Comparison of ENCODE assay signal across 8 cellular contexts in genomic region chr19:16542894-16543498, GRCh38. TPM values are rescaled to one million over a fixed set of nuclear protein-coding genes. Genes with fewer than 3 reads are reported as not detected.
DNase-seq lines count a peak whose midpoint lies in the region; ATAC-seq and TF ChIP-seq lines count a peak whose summit lies in the region.

No MANE protein-coding gene starts in this region.

- POLR2A ChIA-PET in naive thymus-derived CD4-positive, alpha-beta T cell (lab: Charles Lee): interaction anchor here (0.9 to 3.8 kb wide), 9 partner anchors 18 to 86 kb away, joined by 3 to 27 read pairs (median 6); partner anchors contain the start of genes MED26 and SLC35E1

- H3K9me3 ChIP-seq in OCI-LY3 (ENCODE audit: insufficient read depth, low read length): no peaks in the 10 kb centered on the region
- no peaks in the 10 kb centered on the region for H3K9me3 ChIP-seq in naive thymus-derived CD4-positive, alpha-beta T cell (ENCODE audit: control insufficient read depth in 2 of 3, low read length in 3 of 3)

- DNase-seq in ELF-1 (ENCODE audit: low read depth, low spot score): peak; percentile 11
- DNase-seq in dermis blood vessel endothelial cell: peak; percentile 13
- DNase-seq in naive thymus-derived CD4-positive, alpha-beta T cell: no peak
- no peak for DNase-seq in NCI-H2227 (lab: John Stamatoyannopoulos, UW; ENCODE audit: unreplicated experiment)
- no peak for DNase-seq in middle frontal gyrus (ENCODE audit: extremely low spot score, low spot score)

- no peaks in the 10 kb centered on the region for H3K27me3 ChIP-seq in OCI-LY3 (ENCODE audit: low read depth, low read length)
- H3K27me3 ChIP-seq in naive thymus-derived CD4-positive, alpha-beta T cell (ENCODE audit: control insufficient read depth in 2 of 2, insufficient read depth in 2 of 2, low read length in 2 of 2): no peaks in the 10 kb centered on the region

- H3K36me3 ChIP-seq in OCI-LY3 (replicated peaks; ENCODE audit: low read depth, low read length): peaks cover 28% of the 10 kb centered on the region
- H3K36me3 ChIP-seq in naive thymus-derived CD4-positive, alpha-beta T cell (ENCODE audit: control insufficient read depth in 2 of 3, insufficient read depth in 3 of 3, low read length in 3 of 3): peaks cover 0 to 22% (median 0%) of the 10 kb centered on the region in 3 experiments

- H3K9me3 Mint-ChIP-seq in naive thymus-derived CD4-positive, alpha-beta T cell: no peaks in the 10 kb centered on the region

- H3K27ac Mint-ChIP-seq in naive thymus-derived CD4-positive, alpha-beta T cell: peak overlapping the region; percentile 81 to 97 (median 93)

- CTCF ChIA-PET in naive thymus-derived CD4-positive, alpha-beta T cell (lab: Charles Lee): interaction anchor here (0.6 to 0.9 kb wide), 2 partner anchors 20 to 116 kb away, joined by 3 to 5 read pairs; no protein-coding TSS in a partner anchor

- TF ChIP-seq CTCF in OCI-LY3 (IDR thresholded peaks at IDR 0.05; ENCODE audit: low read depth, low read length): no peak

- peak overlapping the region; percentile 95 for H3K4me2 ChIP-seq in OCI-LY3 (ENCODE audit: low read length)

- H3K4me1 ChIP-seq in OCI-LY3 (ENCODE audit: low read length): peaks cover 16% of the 10 kb centered on the region
- H3K4me1 ChIP-seq in naive thymus-derived CD4-positive, alpha-beta T cell (ENCODE audit: control insufficient read depth in 2 of 2, insufficient read depth in 2 of 2, low read length in 2 of 2): peaks cover 25 to 39% of the 10 kb centered on the region in 2 donors

- intact Hi-C loops in naive thymus-derived CD4-positive, alpha-beta T cell (cut with micrococcal nuclease): loop anchor here (1.0 to 5.0 kb wide), 10 partner anchors 23 to 684 kb away; partner anchors contain the start of genes C19orf44 (in 2 of the 2), CALR3 (in 2 of the 2), MED26 (in 2 of the 2) and SLC35E1 (in 2 of the 2)

- H3K4me3 ChIP-seq in OCI-LY3 (ENCODE audit: low read length): peak overlapping the region; percentile 96
- peak overlapping the region; percentile 90 for H3K4me3 ChIP-seq in naive thymus-derived CD4-positive, alpha-beta T cell (ENCODE audit: low read length)

- H3K9ac ChIP-seq in OCI-LY3 (ENCODE audit: low read length): peak overlapping the region; percentile 84

- ATAC-seq in naive thymus-derived CD4-positive, alpha-beta T cell: no peak
- ATAC-seq in HG03342 (IDR thresholded peaks at IDR 0.05; ENCODE audit: unreplicated experiment) (no peak), GM21825 (IDR thresholded peaks at IDR 0.05; ENCODE audit: unreplicated experiment) (no peak)

- H3K27me3 Mint-ChIP-seq in naive thymus-derived CD4-positive, alpha-beta T cell: no peaks in the 10 kb centered on the region

- H3K79me2 ChIP-seq in OCI-LY3 (ENCODE audit: low read length): peaks cover 68% of the 10 kb centered on the region

- peak overlapping the region; percentile 28; the same call in 1 of the 2 replicates for H2AFZ ChIP-seq in OCI-LY3 (ENCODE audit: low read depth, low read length)

- H4K20me1 ChIP-seq in OCI-LY3 (ENCODE audit: insufficient read depth, low read length): peaks cover 22% of the 10 kb centered on the region

- H3K27ac ChIP-seq in OCI-LY3 (ENCODE audit: low read length): peak overlapping the region; percentile 72
- H3K27ac ChIP-seq in naive thymus-derived CD4-positive, alpha-beta T cell (ENCODE audit: low read depth, low read length): peak overlapping the region; percentile 91

- peaks cover 40 to 62% (median 48%) of the 10 kb centered on the region in 7 donors for H3K4me1 Mint-ChIP-seq in naive thymus-derived CD4-positive, alpha-beta T cell

- H3K4me3 Mint-ChIP-seq in naive thymus-derived CD4-positive, alpha-beta T cell: peak overlapping the region; percentile 90 to 99 (median 92)

- H3K36me3 Mint-ChIP-seq in naive thymus-derived CD4-positive, alpha-beta T cell: peaks cover 0 to 27% (median 8%) of the 10 kb centered on the region in 5 donors

RNA-seq across cellular contexts. Expression of gene CHERP, which starts 0.8 kb away (rescaled TPM):
- 2.7 and 10.3 TPM in 2 replicates for total RNA-seq in dermis blood vessel endothelial cell
- total RNA-seq in naive thymus-derived CD4-positive, alpha-beta T cell: 10 to 100 TPM; 53.8 to 80.7 (median 62.7) TPM
- 10 to 100 TPM; 10.4 to 24.3 TPM for polyA plus RNA-seq in naive thymus-derived CD4-positive, alpha-beta T cell

RNA-seq across cellular contexts. Expression of gene SLC35E1, which starts 29.2 kb away (rescaled TPM):
- total RNA-seq in dermis blood vessel endothelial cell: 24.5 and 34.1 TPM in 2 replicates
- total RNA-seq in naive thymus-derived CD4-positive, alpha-beta T cell: 10 to 100 TPM; 33.0 to 67.3 (median 58.7) TPM
- 10 to 100 TPM; 13.3 to 25.0 TPM for polyA plus RNA-seq in naive thymus-derived CD4-positive, alpha-beta T cell

RNA-seq across cellular contexts. Expression of gene C19orf44, which starts 46.8 kb away (rescaled TPM):
- 3.1 and 5.3 TPM in 2 replicates for total RNA-seq in dermis blood vessel endothelial cell
- 1 to 10 TPM; 1.5 to 6.0 (median 3.4) TPM for total RNA-seq in naive thymus-derived CD4-positive, alpha-beta T cell
- polyA plus RNA-seq in naive thymus-derived CD4-positive, alpha-beta T cell: 1 to 10 TPM; 1.3 to 2.1 TPM

RNA-seq across cellular contexts. Expression of gene CALR3, which starts 47.0 kb away (rescaled TPM):
- not detected in 2 replicates for total RNA-seq in dermis blood vessel endothelial cell
- total RNA-seq in naive thymus-derived CD4-positive, alpha-beta T cell: not detected
- not detected for polyA plus RNA-seq in naive thymus-derived CD4-positive, alpha-beta T cell

Comparison
In these comparisons a context has a peak if more than half of its experiments do, and no peak if none do; other contexts are left out.
1. DNase-seq: peak in ELF-1 (single experiment) and dermis blood vessel endothelial cell (single experiment); none in naive thymus-derived CD4-positive, alpha-beta T cell (0 of 9), NCI-H2227 (single experiment) and middle frontal gyrus (single experiment).